Comparison of ENCODE assay signal across 13 cellular contexts in the genomic region with DNA sequence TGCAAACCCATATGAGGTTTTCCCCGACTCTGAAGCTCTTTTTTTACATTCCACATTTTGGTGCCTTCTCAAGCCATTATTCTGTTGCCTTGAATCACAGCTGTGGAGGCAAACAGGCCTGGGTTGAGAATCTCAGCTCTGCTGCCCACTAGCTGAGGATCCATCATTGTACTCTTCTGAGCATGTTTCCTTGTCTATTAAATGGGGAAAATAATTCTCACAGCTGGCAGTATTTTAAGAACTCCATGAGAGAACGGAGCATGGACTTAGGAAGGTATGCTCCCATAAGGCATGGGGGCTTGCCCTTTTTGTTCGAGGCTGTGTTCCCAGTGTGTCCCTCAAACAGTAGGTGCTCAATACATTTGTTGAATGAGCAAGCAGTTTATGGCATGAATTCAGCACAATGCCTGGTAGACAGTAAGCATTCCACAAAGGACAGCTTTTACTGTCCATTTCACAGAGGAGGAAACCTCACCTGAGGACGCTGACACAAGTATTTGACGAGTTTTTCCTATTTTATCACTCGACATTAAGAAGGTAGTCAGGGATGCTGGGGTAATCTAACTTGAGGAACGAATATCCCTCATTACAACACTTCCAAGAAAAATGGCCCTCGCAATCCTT. TPM values are rescaled to one million over a fixed set of nuclear protein-coding genes. Genes with fewer than 3 reads are reported as not detected.
DNase-seq lines count a peak whose midpoint lies in the region; ATAC-seq, FAIRE-seq and TF ChIP-seq lines count a peak whose summit lies in the region.
"Had no signal": no experiment of that assay in that cellular context is flagged by ENCODE, and none has a peak within 500 bp of the region (broad histone marks: within the 10 kb centered on the region; RNA-seq: fewer than 3 reads in every experiment).

No MANE protein-coding gene starts in this region.

- no peak for ATAC-seq in left lobe of liver
- ATAC-seq: activated T-cell treated with anti-CD3 and anti-CD28 coated beads, Interleukin-2, amount 50 U/mL, for 72 hours had no signal

- TF ChIP-seq CTCF in A673 (conservative IDR thresholded peaks at IDR 0.05; ENCODE audit: low read depth, low read length), result peak; percentile 27; the same call in 1 of the 2 replicates
- peak; percentile 68 for TF ChIP-seq CTCF in choroid plexus epithelial cell (conservative IDR thresholded peaks at IDR 0.05; ENCODE audit: low read depth, low read length)
- no peak for TF ChIP-seq CTCF in D721Med (IDR thresholded peaks at IDR 0.05; ENCODE audit: insufficient read depth, missing control alignments)

- H3K4me3 ChIP-seq in A673 (ENCODE audit: low read depth, low read length, poor library complexity, severe bottlenecking) (no peak overlapping the region), H7 (ENCODE audit: insufficient read depth, low read depth, low read length) (no peak overlapping the region), choroid plexus epithelial cell (ENCODE audit: low read depth, low read length) (peak overlapping the region; percentile 84)

- CTCF ChIA-PET in A673 (lab: Charles Lee), result no interaction called here

- DNase-seq in A673 (ENCODE audit: low spot score), result no peak
- DNase-seq in H7, result peak; percentile 28
- peak; percentile 67 for DNase-seq in choroid plexus epithelial cell (ENCODE audit: low read depth)
- peak; percentile 18 for DNase-seq in myocyte (ENCODE audit: low read depth)
- DNase-seq in iPS-NIHi11 (ENCODE audit: low spot score), result no peak
- DNase-seq in activated T-cell treated with anti-CD3 and anti-CD28 coated beads for 4 hours, result no peak
- DNase-seq in D721Med (ENCODE audit: insufficient read length, low spot score), result no peak
- DNase-seq in left lobe of liver (ENCODE audit: low spot score), result no peak
- DNase-seq: activated T-cell treated with anti-CD3 and anti-CD28 coated beads, Interleukin-2, amount 50 U/mL, for 72 hours; CD8-positive, alpha-beta memory T cell; NCI-H2107 had no signal

- FAIRE-seq in D721Med (lab: Jason Lieb, UNC), result no peak
- FAIRE-seq: urothelium cell line had no signal

- POLR2A ChIA-PET in A673 (lab: Charles Lee; ENCODE audit: low non-redundant PET), result no interaction called here

- H3K27me3 ChIP-seq in A673 (replicated peaks; ENCODE audit: insufficient read depth, low read depth, low read length, poor library complexity), result no peaks in the 10 kb centered on the region
- peaks cover 12% of the 10 kb centered on the region; the same call in 1 of the 2 replicates for H3K27me3 ChIP-seq in H7 (ENCODE audit: control insufficient read depth, insufficient read depth, low read length)

- no peaks in the 10 kb centered on the region for H3K36me3 ChIP-seq in A673 (ENCODE audit: insufficient read depth, low read length, poor library complexity, severe bottlenecking)
- H3K36me3 ChIP-seq in H7 (replicated peaks; ENCODE audit: control insufficient read depth, insufficient read depth, low read length), result no peaks in the 10 kb centered on the region
- H3K36me3 ChIP-seq: neutrophil had no signal

- BruUV-seq in A673 (replicated peaks; lab: Mats Ljungman, UMichigan), result no TSS peak

- intact Hi-C loops in A673 (cut with micrococcal nuclease; ENCODE audit: unreplicated experiment), result no loop called here

- H3K4me1 ChIP-seq in A673 (ENCODE audit: insufficient read depth, low read length, poor library complexity, severe bottlenecking), result peaks cover 11% of the 10 kb centered on the region

- no peaks in the 10 kb centered on the region for H3K9me3 ChIP-seq in A673 (ENCODE audit: low read depth, low read length, poor library complexity, severe bottlenecking)
- H3K9me3 ChIP-seq: neutrophil had no signal

- peak overlapping the region; percentile 97 for H3K27ac ChIP-seq in A673 (ENCODE audit: low read depth, low read length, poor library complexity, severe bottlenecking)
- H3K27ac ChIP-seq: neutrophil had no signal

RNA-seq across cellular contexts. Expression of a gene that starts 2.2 kb away (rescaled TPM):
- total RNA-seq in A673 (2021), result 11.5 and 11.7 TPM in 2 replicates
- total RNA-seq in H7 (2014; rRNA removed; shearing (Covaris generic)), result 54.4 and 81.5 TPM in 2 replicates
- total RNA-seq in myocyte, result 23.7 and 28.4 TPM in 2 replicates
- 7.9 TPM for polyA plus RNA-seq in myocyte (2012)
- total RNA-seq in left lobe of liver, result 15.6 TPM
- total RNA-seq: CD8-positive, alpha-beta memory T cell had no signal
- polyA plus RNA-seq: CD8-positive, alpha-beta memory T cell had no signal

Comparison
In these comparisons a context has a peak if more than half of its experiments do, and no peak if none do; other contexts are left out.
1. DNase-seq: peak in H7 (single experiment), choroid plexus epithelial cell (single experiment) and myocyte (single experiment); none in A673 (single experiment), iPS-NIHi11 (single experiment), activated T-cell treated with anti-CD3 and anti-CD28 coated beads for 4 hours (single experiment), D721Med (single experiment) and left lobe of liver (single experiment).